8 cellular contexts compared by ENCODE assay signal in the genomic region with DNA sequence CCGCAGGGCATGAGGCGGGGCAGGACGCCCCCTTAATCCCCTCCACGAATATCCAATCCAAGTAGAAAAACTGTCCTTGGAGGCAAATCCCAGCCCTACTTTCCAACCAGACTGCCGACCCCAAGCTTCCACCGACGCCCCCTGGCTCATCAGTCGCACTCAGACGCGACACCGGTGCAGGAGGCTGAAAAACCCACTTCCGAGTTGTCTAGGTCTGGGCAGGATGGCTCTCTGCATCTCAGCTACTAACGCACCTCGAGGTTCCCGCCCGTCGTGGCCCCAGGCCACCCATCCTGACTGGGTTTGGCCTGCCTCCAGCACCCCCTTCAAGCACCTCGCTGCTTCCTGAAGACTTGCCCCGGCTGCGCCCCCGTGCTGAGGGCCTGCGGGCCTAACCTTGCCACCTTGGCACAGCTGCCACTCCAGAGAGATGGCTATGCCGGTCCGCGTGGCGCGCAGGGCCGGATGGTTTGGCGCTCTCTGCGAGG. TPM values are rescaled to one million over a fixed set of nuclear protein-coding genes. Genes with fewer than 3 reads are reported as not detected.
DNase-seq lines count a peak whose midpoint lies in the region; ATAC-seq and TF ChIP-seq lines count a peak whose summit lies in the region.

No MANE protein-coding gene starts in this region.

- H3K4me1 ChIP-seq in SJCRH30 = peaks cover 20% of the 10 kb centered on the region
- H3K4me1 ChIP-seq in neuron (ENCODE audit: insufficient read depth, low read length) = peaks cover 58% of the 10 kb centered on the region

- no peak overlapping the region for H2AFZ ChIP-seq in neuron (ENCODE audit: low read depth, low read length)

- H3K4me3 ChIP-seq in AG04449 (ENCODE audit: low read depth, low read length) (peak overlapping the region; percentile 72), SJCRH30 (peak overlapping the region; percentile 88), fibroblast of mammary gland (ENCODE audit: control insufficient read depth, low read depth, low read length) (peak overlapping the region; percentile 20), neuron (ENCODE audit: low read length) (peak overlapping the region; percentile 90)

- POLR2A ChIA-PET in AG04449 (lab: Yijun Ruan, JAX) = no interaction called here

- H3K36me3 ChIP-seq in SJCRH30 = peaks cover 16% of the 10 kb centered on the region
- peaks cover 41% of the 10 kb centered on the region for H3K36me3 ChIP-seq in neuron (ENCODE audit: insufficient read depth, low read length)

- TF ChIP-seq CTCF in AG04449 (IDR thresholded peaks at IDR 0.05; ENCODE audit: insufficient read depth, low read length, missing control alignments) = no peak
- TF ChIP-seq CTCF in fibroblast of mammary gland (conservative IDR thresholded peaks at IDR 0.05; ENCODE audit: control insufficient read depth, insufficient read depth, low read depth, low read length) = no peak

- H3K9me3 ChIP-seq in SJCRH30 (replicated peaks) = no peaks in the 10 kb centered on the region
- H3K9me3 ChIP-seq in neuron (ENCODE audit: low read length) = no peaks in the 10 kb centered on the region

- peak overlapping the region; percentile 56 for H3K27ac ChIP-seq in SJCRH30

- ATAC-seq in HG02759 (IDR thresholded peaks at IDR 0.05; ENCODE audit: unreplicated experiment) (no peak), GM19328 (IDR thresholded peaks at IDR 0.05; ENCODE audit: unreplicated experiment) (no peak)

- CTCF ChIA-PET in AG04449 (lab: Yijun Ruan, JAX) = interaction anchor here (1.2 to 5.0 kb wide), 4 partner anchors 14 to 1046 kb away, joined by 4 to 31 read pairs (median 11); a partner anchor contains a TSS

- no peaks in the 10 kb centered on the region for H3K27me3 ChIP-seq in SJCRH30
- H3K27me3 ChIP-seq in neuron (ENCODE audit: insufficient read depth, low read length) = no peaks in the 10 kb centered on the region

- DNase-seq in AG04449 (ENCODE audit: low read depth, low spot score) (no peak), SJCRH30 (peak in 1 of 2 experiments; percentile 56), fibroblast of mammary gland (ENCODE audit: low read depth) (no peak), DMS79 treated with DMSO at 0.1 percent for 48 hours (lab: John Stamatoyannopoulos, UW) (no peak), HuH-7.5 (ENCODE audit: low spot score) (no peak)

RNA-seq across cellular contexts. Expression of a gene that starts 15.5 kb away (rescaled TPM):
- total RNA-seq in SJCRH30 (2014; rRNA removed; shearing (Covaris generic)) = 52.5 and 52.7 TPM in 2 replicates

Comparison
In these comparisons a context has a peak if more than half of its experiments do, and no peak if none do; other contexts are left out.
1. H3K4me3 ChIP-seq: peak in every context shown above with its lines; median percentile 90 in neuron; 88 in SJCRH30; 72 in AG04449; 20 in fibroblast of mammary gland.